Comparison of ENCODE assay signal across 26 cellular contexts in genomic region chr6:16389642-16390041, GRCh38.
"Had no signal": no experiment of that assay in that cellular context is flagged by ENCODE, and none has a peak within 500 bp of the region (broad histone marks: within the 10 kb centered on the region; RNA-seq: fewer than 3 reads in every experiment).

No MANE protein-coding gene starts in this region.

- H3K4me3 ChIP-seq: pancreas, prostate gland, right lobe of liver, sigmoid colon, stomach, thoracic aorta, thyroid gland, tibial nerve, upper lobe of left lung, vagina had no signal

- H3K27ac Mint-ChIP-seq: natural killer cell treated with Interleukin-12 subunit alpha and Interleukin-12 subunit beta and Interleukin-15 and Interleukin-18, amount 100 ng/mL, for 72 hours; nephron progenitor cell; stimulated activated effector memory CD8-positive, alpha-beta T cell treated with anti-CD3 and anti-CD28 coated beads, Interleukin-12 subunit alpha, Interleukin-12 subunit beta, amount 100 ng/mL, for 72 hours; stimulated activated naive B cell treated with anti-CD40 and anti-IgM and Interleukin-4, amounts not matched to agents 10 μg/mL and 1 μg/mL and 100 μg/mL, for 72 hours; stimulated activated naive CD8-positive, alpha-beta T cell treated with anti-CD3 and anti-CD28 coated beads, Interleukin-15, Interleukin-2, amounts not matched to agents 100 ng/mL and 50 ng/mL, for 24 hours had no signal

- ATAC-seq: natural killer cell treated with Interleukin-12 subunit alpha and Interleukin-12 subunit beta and Interleukin-15 and Interleukin-18, amount 100 ng/mL, for 72 hours; pancreas; right cardiac atrium; right lobe of liver; stimulated activated effector memory CD8-positive, alpha-beta T cell treated with anti-CD3 and anti-CD28 coated beads, Interleukin-12 subunit alpha, Interleukin-12 subunit beta, amount 100 ng/mL, for 72 hours; stimulated activated naive B cell treated with anti-CD40 and anti-IgM and Interleukin-4, amounts not matched to agents 10 μg/mL and 1 μg/mL and 100 μg/mL, for 72 hours had no signal

- H3K27me3 ChIP-seq: neutrophil, pancreas, right lobe of liver, sigmoid colon, stomach, thyroid gland, tibial nerve, upper lobe of left lung, vagina had no signal

- H3K36me3 ChIP-seq: pancreas, prostate gland, right lobe of liver, sigmoid colon, thoracic aorta, thyroid gland, tibial nerve, upper lobe of left lung, vagina had no signal

- H3K9me3 ChIP-seq: neutrophil, pancreas, prostate gland, right lobe of liver, sigmoid colon, stomach, thoracic aorta, thyroid gland, tibial nerve, upper lobe of left lung, vagina had no signal

- H3K4me3 Mint-ChIP-seq: natural killer cell treated with Interleukin-12 subunit alpha and Interleukin-12 subunit beta and Interleukin-15 and Interleukin-18, amount 100 ng/mL, for 72 hours; nephron progenitor cell; neural crest cell; stimulated activated effector memory CD8-positive, alpha-beta T cell treated with anti-CD3 and anti-CD28 coated beads, Interleukin-12 subunit alpha, Interleukin-12 subunit beta, amount 100 ng/mL, for 72 hours; stimulated activated naive B cell treated with anti-CD40 and anti-IgM and Interleukin-4, amounts not matched to agents 10 μg/mL and 1 μg/mL and 100 μg/mL, for 72 hours; stimulated activated naive CD8-positive, alpha-beta T cell treated with anti-CD3 and anti-CD28 coated beads, Interleukin-15, Interleukin-2, amounts not matched to agents 100 ng/mL and 50 ng/mL, for 24 hours had no signal

- H3K36me3 Mint-ChIP-seq: natural killer cell treated with Interleukin-12 subunit alpha and Interleukin-12 subunit beta and Interleukin-15 and Interleukin-18, amount 100 ng/mL, for 72 hours had no signal

- H3K9me3 Mint-ChIP-seq: natural killer cell treated with Interleukin-12 subunit alpha and Interleukin-12 subunit beta and Interleukin-15 and Interleukin-18, amount 100 ng/mL, for 72 hours; nephron progenitor cell; neural crest cell; stimulated activated effector memory CD8-positive, alpha-beta T cell treated with anti-CD3 and anti-CD28 coated beads, Interleukin-12 subunit alpha, Interleukin-12 subunit beta, amount 100 ng/mL, for 72 hours; stimulated activated naive B cell treated with anti-CD40 and anti-IgM and Interleukin-4, amounts not matched to agents 10 μg/mL and 1 μg/mL and 100 μg/mL, for 72 hours; stimulated activated naive CD8-positive, alpha-beta T cell treated with anti-CD3 and anti-CD28 coated beads, Interleukin-15, Interleukin-2, amounts not matched to agents 100 ng/mL and 50 ng/mL, for 24 hours had no signal

- H3K4me1 Mint-ChIP-seq: nephron progenitor cell, neural crest cell had no signal

- DNase-seq: nephron progenitor cell; nucleus accumbens; pancreas; right cardiac atrium; right lobe of liver; sigmoid colon; small intestine; stimulated activated CD4-positive, alpha-beta T cell treated with anti-CD3 and anti-CD28 coated beads, Interleukin-15, amount 100 ng/mL, for 24 hours; stimulated activated CD4-positive, alpha-beta T cell treated with anti-CD3 and anti-CD28 coated beads, Interleukin-2, amount 100 ng/mL, for 24 hours; stimulated activated CD4-positive, alpha-beta T cell treated with anti-CD3 and anti-CD28 coated beads, Interleukin-2, amount 100 ng/mL, for 48 hours; stimulated activated CD4-positive, alpha-beta T cell treated with anti-CD3 and anti-CD28 coated beads, Interleukin-4, amount 100 ng/mL, for 24 hours; stimulated activated naive B cell treated with anti-CD40 and anti-IgM and Interleukin-4, amounts not matched to agents 10 μg/mL and 1 μg/mL and 100 μg/mL, for 72 hours; stimulated activated naive CD4-positive, alpha-beta T cell treated with Interleukin-2 at 50 U/mL for 16 hours; stomach; thyroid gland; trophoblast cell; upper lobe of left lung had no signal

- H3K27me3 Mint-ChIP-seq: natural killer cell treated with Interleukin-12 subunit alpha and Interleukin-12 subunit beta and Interleukin-15 and Interleukin-18, amount 100 ng/mL, for 72 hours; stimulated activated naive B cell treated with anti-CD40 and anti-IgM and Interleukin-4, amounts not matched to agents 10 μg/mL and 1 μg/mL and 100 μg/mL, for 72 hours; stimulated activated naive CD8-positive, alpha-beta T cell treated with anti-CD3 and anti-CD28 coated beads, Interleukin-15, Interleukin-2, amounts not matched to agents 100 ng/mL and 50 ng/mL, for 24 hours had no signal
